In the genomic region with DNA sequence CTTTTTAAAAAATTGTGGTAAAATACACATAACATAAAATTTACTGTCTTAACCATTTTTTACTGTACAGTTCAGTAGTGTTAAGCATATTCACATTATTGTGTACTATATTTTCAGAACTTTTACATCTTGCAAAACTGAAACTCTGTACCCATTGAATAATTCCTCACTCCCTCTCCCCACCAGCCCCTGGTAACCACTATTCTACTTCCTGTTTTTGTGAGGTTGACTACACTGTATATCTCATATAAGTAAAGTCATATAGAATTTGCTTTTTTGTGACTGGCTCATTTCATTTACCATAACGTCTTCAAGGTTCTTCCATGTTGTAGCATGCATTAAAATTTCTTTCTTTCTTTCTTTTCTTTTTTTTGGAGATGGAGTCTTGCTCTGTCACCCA, we compare ENCODE assay signal across 13 cellular contexts.
A peak's percentile ranks its signal among the peaks of the same experiment; 100 is the strongest.
DNase-seq lines count a peak whose midpoint lies in the region; ATAC-seq and TF ChIP-seq lines count a peak whose summit lies in the region.
"Had no signal": no experiment of that assay in that cellular context is flagged by ENCODE, and none has a peak within 500 bp of the region (broad histone marks: within the 10 kb centered on the region; RNA-seq: fewer than 3 reads in every experiment).

No MANE protein-coding gene starts in this region.

- no peaks in the 10 kb centered on the region for H3K9me3 ChIP-seq in T-helper 17 cell (ENCODE audit: control insufficient read depth, low read length, poor library complexity, severe bottlenecking)
- H3K9me3 ChIP-seq: thyroid gland had no signal

- peaks cover 14% of the 10 kb centered on the region for H3K4me1 Mint-ChIP-seq in activated T-cell treated with anti-CD3 and anti-CD28 coated beads, Interleukin-2, amount 50 U/mL, for 24 hours (ENCODE audit: low read depth)
- H3K4me1 Mint-ChIP-seq in T-helper 17 cell, result peaks cover 10% of the 10 kb centered on the region
- H3K4me1 Mint-ChIP-seq in natural killer cell treated with Interleukin-12 subunit alpha and Interleukin-12 subunit beta and Interleukin-15 and Interleukin-18, amount 100 ng/mL, for 72 hours (ENCODE audit: low read depth in 2 of 2), result peaks cover 19 to 24% of the 10 kb centered on the region in 2 donors

- no peaks in the 10 kb centered on the region for H3K27me3 Mint-ChIP-seq in activated T-cell treated with anti-CD3 and anti-CD28 coated beads, Interleukin-2, amount 50 U/mL, for 24 hours
- H3K27me3 Mint-ChIP-seq in T-helper 17 cell, result no peaks in the 10 kb centered on the region
- H3K27me3 Mint-ChIP-seq in natural killer cell treated with Interleukin-12 subunit alpha and Interleukin-12 subunit beta and Interleukin-15 and Interleukin-18, amount 100 ng/mL, for 72 hours, result no peaks in the 10 kb centered on the region
- H3K27me3 Mint-ChIP-seq: progenitor cell of endocrine pancreas had no signal

- H3K27ac Mint-ChIP-seq in activated T-cell treated with anti-CD3 and anti-CD28 coated beads, Interleukin-2, amount 50 U/mL, for 24 hours, result peak overlapping the region; percentile 70
- peak overlapping the region; percentile 21 for H3K27ac Mint-ChIP-seq in T-helper 17 cell
- peak overlapping the region; percentile 58 to 82 for H3K27ac Mint-ChIP-seq in natural killer cell treated with Interleukin-12 subunit alpha and Interleukin-12 subunit beta and Interleukin-15 and Interleukin-18, amount 100 ng/mL, for 72 hours
- H3K27ac Mint-ChIP-seq: progenitor cell of endocrine pancreas had no signal

- no peak for DNase-seq in activated T-cell treated with anti-CD3 and anti-CD28 coated beads, Interleukin-2, amount 50 U/mL, for 24 hours
- DNase-seq in activated T-cell treated with anti-CD3 and anti-CD28 coated beads, Interleukin-2, amount 50 U/mL, for 1 hour, result no peak
- DNase-seq in T-helper 17 cell (no peak), GM10266 (ENCODE audit: extremely low spot score) (no peak), erythroblast (lab: John Stamatoyannopoulos, UW) (no peak)
- no peak for DNase-seq in natural killer cell treated with Interleukin-12 subunit alpha and Interleukin-12 subunit beta and Interleukin-15 and Interleukin-18, amount 100 ng/mL, for 72 hours (ENCODE audit: low spot score)
- DNase-seq: amniotic stem cell; DMS153; stimulated activated CD4-positive, alpha-beta T cell treated with anti-CD3 and anti-CD28 coated beads, Interleukin-12 subunit alpha, Interleukin-12 subunit beta, amount 100 ng/mL, for 4 hours; thyroid gland had no signal

- peaks cover 84% of the 10 kb centered on the region for H3K36me3 Mint-ChIP-seq in activated T-cell treated with anti-CD3 and anti-CD28 coated beads, Interleukin-2, amount 50 U/mL, for 24 hours (ENCODE audit: low read depth)
- peaks cover 7% of the 10 kb centered on the region for H3K36me3 Mint-ChIP-seq in T-helper 17 cell (ENCODE audit: low read depth)
- H3K36me3 Mint-ChIP-seq in natural killer cell treated with Interleukin-12 subunit alpha and Interleukin-12 subunit beta and Interleukin-15 and Interleukin-18, amount 100 ng/mL, for 72 hours, result peaks cover 45% of the 10 kb centered on the region

- peak; percentile 75 for ATAC-seq in HG03159 (IDR thresholded peaks at IDR 0.05; ENCODE audit: unreplicated experiment)
- ATAC-seq in T-helper 17 cell, result no peak
- peak; percentile 63 to 81 for ATAC-seq in natural killer cell treated with Interleukin-12 subunit alpha and Interleukin-12 subunit beta and Interleukin-15 and Interleukin-18, amount 100 ng/mL, for 72 hours
- ATAC-seq in GM19467 (IDR thresholded peaks at IDR 0.05; ENCODE audit: unreplicated experiment), result no peak

- no peak overlapping the region for H3K4me3 Mint-ChIP-seq in activated T-cell treated with anti-CD3 and anti-CD28 coated beads, Interleukin-2, amount 50 U/mL, for 24 hours
- H3K4me3 Mint-ChIP-seq in T-helper 17 cell, result no peak overlapping the region
- peak overlapping the region; percentile 21 for H3K4me3 Mint-ChIP-seq in natural killer cell treated with Interleukin-12 subunit alpha and Interleukin-12 subunit beta and Interleukin-15 and Interleukin-18, amount 100 ng/mL, for 72 hours

- no peak for TF ChIP-seq POLR2A in erythroblast (IDR thresholded peaks at IDR 0.05; ENCODE audit: low read length)

- TF ChIP-seq CTCF in GM10266 (IDR thresholded peaks at IDR 0.05; ENCODE audit: control insufficient read depth, insufficient read depth, low read depth, missing control alignments), result no peak

- H3K9me3 Mint-ChIP-seq in activated T-cell treated with anti-CD3 and anti-CD28 coated beads, Interleukin-2, amount 50 U/mL, for 24 hours, result no peaks in the 10 kb centered on the region
- H3K9me3 Mint-ChIP-seq in natural killer cell treated with Interleukin-12 subunit alpha and Interleukin-12 subunit beta and Interleukin-15 and Interleukin-18, amount 100 ng/mL, for 72 hours, result no peaks in the 10 kb centered on the region

Comparison
In these comparisons a context has a peak if more than half of its experiments do, and no peak if none do; other contexts are left out.
1. ATAC-seq: peak in HG03159 (single experiment) and natural killer cell treated with Interleukin-12 subunit alpha and Interleukin-12 subunit beta and Interleukin-15 and Interleukin-18, amount 100 ng/mL, for 72 hours (2 of 2); none in T-helper 17 cell (single experiment) and GM19467 (single experiment).
2. Peak in every context shown above with its lines, with median percentiles within 50 percentile points of each other: H3K27ac Mint-ChIP-seq.